ENCODE assay signal across 8 cellular contexts in the genomic region with DNA sequence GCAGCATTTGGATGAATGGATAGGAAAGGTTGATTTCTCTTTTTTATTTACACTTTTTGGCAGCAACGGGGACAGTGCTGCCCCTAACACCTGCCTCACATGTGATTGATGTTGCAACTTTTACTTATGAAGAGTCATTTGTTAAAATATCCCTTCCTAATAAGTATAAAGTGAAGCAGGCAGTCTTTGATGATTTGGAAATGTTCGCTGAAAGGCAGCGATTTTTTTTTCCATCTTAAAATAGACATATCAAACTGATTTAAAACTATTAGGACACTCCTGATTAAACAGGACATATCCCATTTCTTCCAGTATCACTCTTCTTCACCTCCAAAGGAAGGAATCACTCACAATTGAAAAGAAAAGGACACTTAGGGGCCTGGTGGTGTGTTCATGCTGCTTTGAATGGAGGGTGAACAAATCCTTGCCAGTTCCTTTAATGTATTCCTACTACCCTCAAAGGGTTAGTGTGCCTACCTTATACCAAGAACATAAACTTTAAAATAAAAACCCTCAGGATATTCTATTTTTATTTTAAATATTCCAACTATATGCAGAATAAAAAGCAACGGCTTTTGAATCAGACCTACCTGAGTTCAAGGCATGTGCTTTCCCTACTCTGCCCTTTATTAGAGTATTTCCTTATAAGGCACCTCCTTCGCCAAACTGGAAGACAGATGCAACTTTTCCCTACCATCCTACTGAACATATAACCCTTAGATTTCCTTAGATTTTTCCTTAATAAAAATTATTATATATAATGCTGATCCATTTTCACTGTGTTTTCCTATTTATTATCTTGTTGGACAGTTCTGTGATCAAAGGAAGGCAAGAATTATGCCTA. TPM values are rescaled to one million over a fixed set of nuclear protein-coding genes. Genes with fewer than 3 reads are reported as not detected.
DNase-seq lines count a peak whose midpoint lies in the region; ATAC-seq, FAIRE-seq and TF ChIP-seq lines count a peak whose summit lies in the region.

No MANE protein-coding gene starts in this region.

- dilution Hi-C loops in IMR-90 (cut with HindIII; ENCODE audit: low sequenced_read_pairs, unreplicated experiment) = no loop called here

- BruUV-seq in IMR-90 (replicated peaks; lab: Mats Ljungman, UMichigan) = no TSS peak

- no peak overlapping the region for H3K4ac ChIP-seq in IMR-90 (ENCODE audit: low read depth, low read length)

- no peaks in the 10 kb centered on the region for H3K9me3 Mint-ChIP-seq in naive B cell

- H4K8ac ChIP-seq in IMR-90 (ENCODE audit: low read depth in 2 of 2, low read length in 2 of 2) = no peak overlapping the region

- DNase-seq in IMR-90 (no peak), dorsolateral prefrontal cortex (no peak), naive B cell (no peak), GM12892 (ENCODE audit: insufficient read length) (no peak)

- peak overlapping the region; percentile 83 to 96 (median 92) for H3K9ac ChIP-seq in BLaER1 treated with 17β-estradiol and CSF1 and Interleukin-3, amounts not matched to agents 10 nM and 100 nM
- peak overlapping the region; percentile 25 for H3K9ac ChIP-seq in IMR-90 (ENCODE audit: low read depth, low read length)

- intact Hi-C loops in IMR-90 (cut with micrococcal nuclease) (loop anchor here (5.0 kb wide), 3 partner anchors 40 to 80 kb away; no protein-coding TSS in a partner anchor), dorsolateral prefrontal cortex (cut with DNase I) (loop anchor here (2.0 to 10.0 kb wide), 4 partner anchors 25 to 1083 kb away; partner anchors contain the start of genes SAMD8 (in 2 of the 2) and COMTD1 (in 1 of the 2))

- H4K91ac ChIP-seq in IMR-90 (ENCODE audit: insufficient read depth, low read depth, low read length) = no peak overlapping the region

- peaks cover 46 to 62% (median 54%) of the 10 kb centered on the region in 3 donors for H3K4me1 Mint-ChIP-seq in naive B cell

- H4K20me1 ChIP-seq in BLaER1 treated with 17β-estradiol and CSF1 and Interleukin-3, amounts not matched to agents 10 nM and 100 nM = peaks cover 0 to 42% (median 12%) of the 10 kb centered on the region in 11 experiments; a peak in 9 of 22 replicates
- H4K20me1 ChIP-seq in IMR-90 (ENCODE audit: insufficient read depth, low read length) = no peaks in the 10 kb centered on the region

- H3K4me2 ChIP-seq in BLaER1 treated with 17β-estradiol and CSF1 and Interleukin-3, amounts not matched to agents 10 nM and 100 nM = peak overlapping the region; percentile 77 to 98 (median 92)
- peak overlapping the region; percentile 98 for H3K4me2 ChIP-seq in IMR-90 (ENCODE audit: low read depth, low read length)

- peak overlapping the region; percentile 93 for H2AFZ ChIP-seq in IMR-90 (replicated peaks; ENCODE audit: low read length, poor library complexity)

- no peak for FAIRE-seq in GM12892 (lab: Jason Lieb, UNC)

- POLR2A ChIA-PET in IMR-90 (lab: Charles Lee; ENCODE audit: unreplicated experiment) = no interaction called here

- peak overlapping the region; percentile 13; the same call in 1 of the 2 replicates for H3K56ac ChIP-seq in IMR-90 (ENCODE audit: extremely low read depth, insufficient read depth, low read length)

- H3K4me3 ChIP-seq in BLaER1 treated with 17β-estradiol and CSF1 and Interleukin-3, amounts not matched to agents 10 nM and 100 nM = peak overlapping the region; percentile 88 to 98 (median 96)
- H3K4me3 ChIP-seq in IMR-90 (ENCODE audit: insufficient read depth, low read depth, low read length) (peak overlapping the region; percentile 74), dorsolateral prefrontal cortex (peak overlapping the region; percentile 59 to 99 (median 90))

- CTCF ChIA-PET in IMR-90 (lab: Yijun Ruan, JAX) = no interaction called here

- H3K4me1 ChIP-seq in BLaER1 treated with 17β-estradiol and CSF1 and Interleukin-3, amounts not matched to agents 10 nM and 100 nM = peaks cover 55 to 77% (median 68%) of the 10 kb centered on the region in 10 experiments
- H3K4me1 ChIP-seq in IMR-90 (ENCODE audit: control insufficient read depth, insufficient read depth, low read length) = peaks cover 3% of the 10 kb centered on the region; the same call in 1 of the 2 replicates

- no peak overlapping the region for H3K18ac ChIP-seq in IMR-90 (ENCODE audit: low read depth, low read length)

- no peaks in the 10 kb centered on the region for H3K27me3 Mint-ChIP-seq in naive B cell

- H2BK5ac ChIP-seq in IMR-90 (ENCODE audit: low read depth, low read length, poor library complexity, severe bottlenecking) = no peak overlapping the region

- no peak for TF ChIP-seq RAD21 in IMR-90 (IDR thresholded peaks at IDR 0.05; ENCODE audit: low read length)

- peaks cover under 1 to 19% (median 15%) of the 10 kb centered on the region in 11 experiments; a peak in 18 of 22 replicates for H3K36me3 ChIP-seq in BLaER1 treated with 17β-estradiol and CSF1 and Interleukin-3, amounts not matched to agents 10 nM and 100 nM
- no peaks in the 10 kb centered on the region for H3K36me3 ChIP-seq in IMR-90 (ENCODE audit: control insufficient read depth, insufficient read depth, low read length)

- H2BK15ac ChIP-seq in IMR-90 (ENCODE audit: low read depth, low read length) = no peak overlapping the region

- TF ChIP-seq CTCF in IMR-90 (conservative IDR thresholded peaks at IDR 0.05; ENCODE audit: low read depth, low read length) (no peak), dorsolateral prefrontal cortex (IDR thresholded peaks at IDR 0.05 in 54 of 56, conservative IDR thresholded peaks at IDR 0.05 in 2 of 56; ENCODE audit: low read depth in 1 of 56, partially characterized antibody in 56 of 56) (no peak)

- peak overlapping the region; percentile 45 to 98 (median 94); a peak in 21 of 22 replicates for H3K27ac ChIP-seq in BLaER1 treated with 17β-estradiol and CSF1 and Interleukin-3, amounts not matched to agents 10 nM and 100 nM
- H3K27ac ChIP-seq in IMR-90 (ENCODE audit: insufficient read depth, low read length) = peak overlapping the region; percentile 36; the same call in 1 of the 2 replicates
- peak overlapping the region in 31 of 59 donors; percentile 74 to 96 (median 91) for H3K27ac ChIP-seq in dorsolateral prefrontal cortex

- no peaks in the 10 kb centered on the region for H3K27me3 ChIP-seq in BLaER1 treated with 17β-estradiol and CSF1 and Interleukin-3, amounts not matched to agents 10 nM and 100 nM
- H3K27me3 ChIP-seq in IMR-90 (ENCODE audit: control insufficient read depth, insufficient read depth, low read length) (no peaks in the 10 kb centered on the region), dorsolateral prefrontal cortex (no peaks in the 10 kb centered on the region)

- peak overlapping the region in 4 of 6 donors; percentile 12 to 75 (median 50) for H3K27ac Mint-ChIP-seq in naive B cell

- H3K4me3 Mint-ChIP-seq in naive B cell = peak overlapping the region in 1 of 8 donors; percentile 64

- H3K9me3 ChIP-seq in BLaER1 treated with 17β-estradiol and CSF1 and Interleukin-3, amounts not matched to agents 10 nM and 100 nM (replicated peaks in 1 of 11) = no peaks in the 10 kb centered on the region
- H3K9me3 ChIP-seq in IMR-90 (ENCODE audit: control insufficient read depth, insufficient read depth, low read length) = no peaks in the 10 kb centered on the region

- no peak overlapping the region for H4K5ac ChIP-seq in IMR-90 (ENCODE audit: low read depth, low read length)

- H3K23ac ChIP-seq in IMR-90 (ENCODE audit: low read depth, low read length) = peak overlapping the region; percentile 20; the same call in 1 of the 2 replicates

- H3K14ac ChIP-seq in IMR-90 (replicated peaks; ENCODE audit: low read depth, low read length) = no peak overlapping the region

- no peak overlapping the region for H2AK5ac ChIP-seq in IMR-90 (ENCODE audit: low read depth, low read length)

- H3K79me1 ChIP-seq in IMR-90 (ENCODE audit: low read depth in 1 of 2, low read length in 2 of 2) = peaks cover 0 to 44% of the 10 kb centered on the region in 2 experiments; a peak in 3 of 4 replicates

- no peak overlapping the region for H2BK20ac ChIP-seq in IMR-90 (ENCODE audit: low read depth, low read length)

- no peak for ATAC-seq in IMR-90 (ENCODE audit: low read depth)
- no peak for ATAC-seq in naive B cell (ENCODE audit: low read depth in 2 of 2)
- no peak for ATAC-seq in GM21447 (IDR thresholded peaks at IDR 0.05; ENCODE audit: unreplicated experiment)
- ATAC-seq in GM21526 (IDR thresholded peaks at IDR 0.05; ENCODE audit: low FRiP score, unreplicated experiment) = no peak
- no peak for ATAC-seq in HG02885 (IDR thresholded peaks at IDR 0.05; ENCODE audit: poor library complexity, unreplicated experiment)

- no peak overlapping the region for H2AK9ac ChIP-seq in IMR-90 (replicated peaks; ENCODE audit: low read depth, low read length, poor library complexity)

- no peak overlapping the region for H2BK120ac ChIP-seq in IMR-90 (ENCODE audit: low read depth, low read length)

- no CpG with 5 or more reads among the region's 5 CpGs for WGBS in IMR-90 (ENCODE audit: extremely low coverage in 2 of 2, insufficient read length in 1 of 2), 2 experiments

- in situ Hi-C loops in IMR-90 (cut with MboI; ENCODE audit: low sequenced_read_pairs) = no loop called here

- H3K36me3 Mint-ChIP-seq in naive B cell = peaks cover 0 to 4% of the 10 kb centered on the region in 2 donors

- no peak for TF ChIP-seq POLR2A in IMR-90 (IDR thresholded peaks at IDR 0.05; ENCODE audit: low read depth, low read length)
- no peak for TF ChIP-seq POLR2A in GM12892 (IDR thresholded peaks at IDR 0.05; ENCODE audit: low read depth, low read length)

- no peaks in the 10 kb centered on the region for H3K9me1 ChIP-seq in IMR-90 (ENCODE audit: insufficient read depth, low read length)

TF ChIP-seq in IMR-90, 13 proteins besides CTCF, POLR2A, EP300 and RAD21 (continues in another document):
- peak; percentile 34; the same call in 1 of the 2 replicates for TF ChIP-seq CEBPB (IDR thresholded peaks at IDR 0.05; ENCODE audit: low read depth, low read length)

RNA-seq across cellular contexts. Expression of gene ADK, which starts 1.1 kb away (rescaled TPM):
- total RNA-seq in IMR-90 (2012; rRNA removed) (40.9 and 50.8 TPM in 2 replicates), dorsolateral prefrontal cortex (10 to 100 TPM; 26.7 to 48.2 (median 34.8) TPM)
- polyA plus RNA-seq in IMR-90 (2012; rRNA removed) (24.0 and 30.6 TPM in 2 replicates), naive B cell (ENCODE audit: low read depth in 6 of 6) (100 to 1,000 TPM; 240 to 379 (median 288) TPM)
- polyA plus RNA-seq in IMR-90 (2012; cell fraction: cytosol; rRNA removed) = 6.3 and 10.5 TPM in 2 replicates
- polyA plus RNA-seq in IMR-90 (2012; cell fraction: nucleus; rRNA removed; ENCODE audit: low replicate concordance) = 2.0 and 9.9 TPM in 2 replicates
- polyA plus RNA-seq in GM12892 (2012; ENCODE audit: missing spikeins) = 77.4 TPM

RNA-seq across cellular contexts. Expression of gene AP3M1, which starts 1.5 kb away (rescaled TPM):
- total RNA-seq in IMR-90 (2012; rRNA removed) = 46.4 and 50.8 TPM in 2 replicates
- 21.6 and 26.6 TPM in 2 replicates for polyA plus RNA-seq in IMR-90 (2012; rRNA removed)
- 5.7 and 10.3 TPM in 2 replicates for polyA plus RNA-seq in IMR-90 (2012; cell fraction: cytosol; rRNA removed)
- 3.2 and 22.1 TPM in 2 replicates for polyA plus RNA-seq in IMR-90 (2012; cell fraction: nucleus; rRNA removed; ENCODE audit: low replicate concordance)
- 10 to 100 TPM; 19.6 to 34.9 (median 26.7) TPM for total RNA-seq in dorsolateral prefrontal cortex
- 10 to 100 TPM; 28.8 to 40.8 (median 32.9) TPM for polyA plus RNA-seq in naive B cell (ENCODE audit: low read depth in 6 of 6)
- 41.2 TPM for polyA plus RNA-seq in GM12892 (2012; ENCODE audit: missing spikeins)

Comparison
In these comparisons a context has a peak if more than half of its experiments do, and no peak if none do; other contexts are left out.
1. H3K27ac ChIP-seq: peak in every context shown above with its lines; median percentile 94 in BLaER1 treated with 17β-estradiol and CSF1 and Interleukin-3, amounts not matched to agents 10 nM and 100 nM; 91 in dorsolateral prefrontal cortex; 36 in IMR-90.